Comparison of ENCODE assay signal across 34 cellular contexts in genomic region chr6:161349886-161350285, GRCh38.
"Had no signal": no experiment of that assay in that cellular context is flagged by ENCODE, and none has a peak within 500 bp of the region (broad histone marks: within the 10 kb centered on the region; RNA-seq: fewer than 3 reads in every experiment).

No MANE protein-coding gene starts in this region.

- H3K27me3 ChIP-seq: ascending aorta, cardiac muscle cell, Peyer's patch had no signal

- H3K27ac Mint-ChIP-seq: activated CD4-positive, alpha-beta T cell treated with anti-CD3 and anti-CD28 coated beads, Interleukin-2, amount 10 ng/mL, durations not matched to agents 24 days and 14 days; activated CD8-positive, alpha-beta memory T cell treated with anti-CD3 and anti-CD28 coated beads, Interleukin-2, amount 10 ng/mL, durations not matched to agents 7 days and 5 days; activated naive CD4-positive, alpha-beta T cell treated with anti-CD3 and anti-CD28 coated beads, Interleukin-2, amount 50 U/mL, for 24 hours; activated naive CD8-positive, alpha-beta T cell treated with anti-CD3 and anti-CD28 coated beads, Interleukin-2, amount 10 ng/mL, durations not matched to agents 7 days and 5 days had no signal

- H3K4me1 ChIP-seq: ascending aorta, Peyer's patch had no signal

- H3K9me3 Mint-ChIP-seq: activated CD4-positive, alpha-beta T cell treated with anti-CD3 and anti-CD28 coated beads, Interleukin-2, amount 10 ng/mL, durations not matched to agents 24 days and 14 days; activated naive CD4-positive, alpha-beta T cell treated with anti-CD3 and anti-CD28 coated beads, Interleukin-2, amount 50 U/mL, for 24 hours; activated naive CD8-positive, alpha-beta T cell treated with anti-CD3 and anti-CD28 coated beads, Interleukin-2, amount 10 ng/mL, durations not matched to agents 7 days and 5 days; central memory CD8-positive, alpha-beta T cell had no signal

- H3K9me3 ChIP-seq: ascending aorta, Peyer's patch had no signal

- H3K4me3 Mint-ChIP-seq: activated CD4-positive, alpha-beta T cell treated with anti-CD3 and anti-CD28 coated beads, Interleukin-2, amount 10 ng/mL, durations not matched to agents 24 days and 14 days; activated CD8-positive, alpha-beta memory T cell treated with anti-CD3 and anti-CD28 coated beads, Interleukin-2, amount 10 ng/mL, durations not matched to agents 7 days and 5 days; activated naive CD4-positive, alpha-beta T cell treated with anti-CD3 and anti-CD28 coated beads, Interleukin-2, amount 50 U/mL, for 24 hours; activated naive CD8-positive, alpha-beta T cell treated with anti-CD3 and anti-CD28 coated beads, Interleukin-2, amount 10 ng/mL, durations not matched to agents 7 days and 5 days; central memory CD8-positive, alpha-beta T cell had no signal

- H3K27ac ChIP-seq: ascending aorta, cardiac muscle cell, KMS-11, Peyer's patch, WERI-Rb-1 had no signal

- ATAC-seq: activated CD8-positive, alpha-beta memory T cell treated with anti-CD3 and anti-CD28 coated beads, Interleukin-2, amount 10 ng/mL, durations not matched to agents 7 days and 5 days; PC-3; SK-N-SH treated with all-trans-retinoic acid at 6 μM for 48 hours had no signal

- H3K9ac ChIP-seq: KMS-11 had no signal

- H3K4me3 ChIP-seq: ascending aorta, cardiac muscle cell, Peyer's patch had no signal

- H3K27me3 Mint-ChIP-seq: activated CD4-positive, alpha-beta T cell treated with anti-CD3 and anti-CD28 coated beads, Interleukin-2, amount 10 ng/mL, durations not matched to agents 24 days and 14 days; activated CD8-positive, alpha-beta memory T cell treated with anti-CD3 and anti-CD28 coated beads, Interleukin-2, amount 10 ng/mL, durations not matched to agents 7 days and 5 days; activated naive CD4-positive, alpha-beta T cell treated with anti-CD3 and anti-CD28 coated beads, Interleukin-2, amount 50 U/mL, for 24 hours; activated naive CD8-positive, alpha-beta T cell treated with anti-CD3 and anti-CD28 coated beads, Interleukin-2, amount 10 ng/mL, durations not matched to agents 7 days and 5 days; central memory CD8-positive, alpha-beta T cell had no signal

- DNase-seq: activated CD4-positive, alpha-beta T cell treated with anti-CD3 and anti-CD28 coated beads for 1 hour; activated CD4-positive, alpha-beta T cell treated with anti-CD3 and anti-CD28 coated beads, Interleukin-2, amount 10 ng/mL, durations not matched to agents 24 days and 14 days; activated CD4-positive, alpha-beta T cell treated with anti-CD3 and anti-CD28 coated beads, Interleukin-2, amount 50 U/mL, for 48 hours; activated CD4-positive, CD25-positive, alpha-beta regulatory T cell; activated CD8-positive, alpha-beta memory T cell treated with anti-CD3 and anti-CD28 coated beads for 24 hours; activated CD8-positive, alpha-beta memory T cell treated with anti-CD3 and anti-CD28 coated beads, Interleukin-2, amount 10 ng/mL, durations not matched to agents 7 days and 5 days; activated CD8-positive, alpha-beta memory T cell treated with anti-CD3 and anti-CD28 coated beads, Interleukin-2, amount 50 U/mL, for 48 hours; activated effector memory CD4-positive, alpha-beta T cell treated with Interleukin-2 at 50 U/mL for 16 hours; activated naive CD8-positive, alpha-beta T cell treated with anti-CD3 and anti-CD28 coated beads, Interleukin-2, amount 10 ng/mL, durations not matched to agents 7 days and 5 days; activated T-cell treated with anti-CD3 and anti-CD28 coated beads, Interleukin-2, amount 50 U/mL, for 48 hours; amygdala; MM.1S; MV-4-11; NCI-H1092; NCI-H1436 treated with DMSO at 0.1 percent for 48 hours; NCI-H1694 treated with DMSO at 0.1 percent for 48 hours; NCI-H2029; NCI-H345; NCI-H524 treated with DMSO at 0.1 percent for 48 hours; PC-3; Peyer's patch; RPMI8226; SHP77 treated with DMSO at 0.1 percent for 48 hours; SW 1271; T-helper 1 cell; T-helper 2 cell; T-helper 9 cell; WERI-Rb-1 had no signal

- H3K4me2 ChIP-seq: KMS-11 had no signal

- H3K36me3 Mint-ChIP-seq: activated CD8-positive, alpha-beta memory T cell treated with anti-CD3 and anti-CD28 coated beads, Interleukin-2, amount 10 ng/mL, durations not matched to agents 7 days and 5 days; activated naive CD8-positive, alpha-beta T cell treated with anti-CD3 and anti-CD28 coated beads, Interleukin-2, amount 10 ng/mL, durations not matched to agents 7 days and 5 days had no signal

- H3K36me3 ChIP-seq: ascending aorta, cardiac muscle cell, Peyer's patch, WERI-Rb-1 had no signal

- H3K4me1 Mint-ChIP-seq: activated CD4-positive, alpha-beta T cell treated with anti-CD3 and anti-CD28 coated beads, Interleukin-2, amount 10 ng/mL, durations not matched to agents 24 days and 14 days; activated naive CD4-positive, alpha-beta T cell treated with anti-CD3 and anti-CD28 coated beads, Interleukin-2, amount 50 U/mL, for 24 hours; central memory CD8-positive, alpha-beta T cell had no signal
